14 cellular contexts compared by ENCODE assay signal in genomic region chr18:60935046-60935445, GRCh38.
DNase-seq lines count a peak whose midpoint lies in the region; TF ChIP-seq lines count a peak whose summit lies in the region.
"Had no signal": no experiment of that assay in that cellular context is flagged by ENCODE, and none has a peak within 500 bp of the region (broad histone marks: within the 10 kb centered on the region; RNA-seq: fewer than 3 reads in every experiment).

No MANE protein-coding gene starts in this region.

- H3K36me3 ChIP-seq in brain microvascular endothelial cell (replicated peaks) (no peaks in the 10 kb centered on the region), suprapubic skin (no peaks in the 10 kb centered on the region)
- H3K36me3 ChIP-seq: Peyer's patch had no signal

- no peak for TF ChIP-seq EP300 in suprapubic skin (IDR thresholded peaks at IDR 0.05)

- H3K4me3 ChIP-seq in brain microvascular endothelial cell (ENCODE audit: low read depth, low read length) (no peak overlapping the region), suprapubic skin (no peak overlapping the region)
- H3K4me3 ChIP-seq: Peyer's patch had no signal

- no peaks in the 10 kb centered on the region for H3K9me3 ChIP-seq in suprapubic skin
- H3K9me3 ChIP-seq: Peyer's patch had no signal

- 63% methylated on average over 2 of the region's 2 CpGs for WGBS in suprapubic skin

- no peaks in the 10 kb centered on the region for H3K4me1 ChIP-seq in suprapubic skin
- H3K4me1 ChIP-seq: Peyer's patch had no signal

- DNase-seq in HS-5 (ENCODE audit: low read depth) (peak; percentile 24), brain microvascular endothelial cell (peak; percentile 9), fibroblast of peridontal ligament (ENCODE audit: extremely low read depth) (peak; percentile 94), stromal cell of bone marrow (ENCODE audit: low read depth) (peak; percentile 56), suprapubic skin (ENCODE audit: low spot score in 2 of 2) (no peak), NCI-H526 (lab: John Stamatoyannopoulos, UW) (no peak), globus pallidus (ENCODE audit: low spot score) (no peak)
- DNase-seq: C1 segment of cervical spinal cord, NCI-H1105 treated with DMSO at 0.1 percent for 48 hours, NCI-H187 treated with DMSO at 0.1 percent for 48 hours, NCI-H446 treated with DMSO at 0.1 percent for 48 hours, NCI-H82, Peyer's patch, Right ventricle myocardium superior had no signal

- H3K27me3 ChIP-seq in brain microvascular endothelial cell (replicated peaks) (no peaks in the 10 kb centered on the region), suprapubic skin (no peaks in the 10 kb centered on the region)
- H3K27me3 ChIP-seq: Peyer's patch had no signal

- TF ChIP-seq CTCF in brain microvascular endothelial cell (IDR thresholded peaks at IDR 0.05; ENCODE audit: low read depth, low read length, missing control alignments) (no peak), suprapubic skin (IDR thresholded peaks at IDR 0.05) (no peak)

- in situ Hi-C loops in brain microvascular endothelial cell (cut with HindIII; ENCODE audit: low pct_ligation_motif_present, low sequenced_read_pairs) = no loop called here

- H3K27ac ChIP-seq in brain microvascular endothelial cell (no peak overlapping the region), suprapubic skin (no peak overlapping the region)
- H3K27ac ChIP-seq: Peyer's patch had no signal

- TF ChIP-seq POLR2A in suprapubic skin (IDR thresholded peaks at IDR 0.05) = no peak

Comparison
In these comparisons a context has a peak if more than half of its experiments do, and no peak if none do; other contexts are left out.
1. DNase-seq: peak in HS-5 (single experiment), brain microvascular endothelial cell (single experiment), fibroblast of peridontal ligament (single experiment) and stromal cell of bone marrow (single experiment); none in suprapubic skin (0 of 2), NCI-H526 (0 of 2) and globus pallidus (single experiment).